In the genomic region with DNA sequence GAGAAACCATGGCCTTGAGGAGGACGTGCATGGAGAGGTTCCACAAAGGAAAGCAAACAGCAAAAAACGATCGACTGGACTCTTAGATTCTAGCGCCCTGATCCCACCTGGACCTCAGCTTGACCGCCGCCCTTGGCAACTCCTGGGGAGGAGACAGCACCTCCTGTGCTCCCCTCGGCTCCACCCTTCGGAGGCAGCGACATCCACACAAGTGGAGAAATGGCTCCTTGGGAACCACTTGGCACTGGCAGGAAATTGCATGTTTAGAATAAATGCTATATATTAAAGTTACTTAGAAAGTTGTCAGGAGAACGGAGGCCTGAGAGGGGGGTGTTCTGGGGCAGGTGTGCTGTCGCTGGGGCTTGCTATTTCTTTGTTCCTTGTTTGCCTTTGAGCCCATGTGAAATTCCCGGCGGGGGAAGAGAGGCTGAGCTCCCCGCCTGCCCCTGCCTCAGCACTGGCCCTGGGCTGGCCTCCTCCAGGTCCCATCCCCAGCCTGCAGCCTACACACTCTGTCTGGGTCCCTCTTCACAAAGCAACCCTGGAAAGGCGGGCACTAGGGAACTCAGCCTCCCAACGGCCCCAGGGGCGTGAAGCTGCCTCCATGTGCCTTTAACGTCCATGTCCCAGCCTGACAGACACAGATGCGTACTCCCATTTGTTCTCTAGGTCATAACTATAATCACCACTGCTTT, we compare ENCODE assay signal across 25 cellular contexts.
"Had no signal": no experiment of that assay in that cellular context is flagged by ENCODE, and none has a peak within 500 bp of the region (broad histone marks: within the 10 kb centered on the region; RNA-seq: fewer than 3 reads in every experiment).

No MANE protein-coding gene starts in this region.

- H3K4me3 ChIP-seq: cardiac muscle cell, SK-N-MC had no signal

- H3K27me3 ChIP-seq: brain microvascular endothelial cell, cardiac muscle cell had no signal

- DNase-seq: activated B cell treated with CpG ODN at 0.5 μM for 24 hours; activated CD4-positive, alpha-beta T cell treated with anti-CD3 and anti-CD28 coated beads for 1 hour; activated CD4-positive, alpha-beta T cell treated with anti-CD3 and anti-CD28 coated beads, Interleukin-2, amount 10 ng/mL, durations not matched to agents 24 days and 14 days; activated CD4-positive, alpha-beta T cell treated with anti-CD3 and anti-CD28 coated beads, Interleukin-2, amount 50 U/mL, for 48 hours; activated CD8-positive, alpha-beta memory T cell treated with anti-CD3 and anti-CD28 coated beads, Interleukin-2, amount 10 ng/mL, durations not matched to agents 7 days and 5 days; activated gamma-delta T cell treated with Interleukin-2 at 50 U/mL for 16 hours; activated naive CD4-positive, alpha-beta T cell treated with anti-CD3 and anti-CD28 coated beads, Interleukin-2, amount 10 ng/mL, durations not matched to agents 7 days and 5 days; activated naive CD8-positive, alpha-beta T cell treated with anti-CD3 and anti-CD28 coated beads for 36 hours; activated T-cell treated with anti-CD3 and anti-CD28 coated beads, Interleukin-2, amount 50 U/mL, for 24 hours; brain microvascular endothelial cell; MM.1S; NCI-H1105; NCI-H1436; NCI-H187 treated with DMSO at 0.1 percent for 48 hours; NCI-H2081 treated with DMSO at 0.1 percent for 48 hours; NCI-H345; NCI-H510A; NCI-H526 treated with DMSO at 0.1 percent for 48 hours; NCI-H82; T-cell; T-helper 2 cell; T1000 had no signal

- H3K27ac ChIP-seq: brain microvascular endothelial cell, cardiac muscle cell, SK-N-MC had no signal

- ATAC-seq: activated CD8-positive, alpha-beta memory T cell treated with anti-CD3 and anti-CD28 coated beads, Interleukin-2, amount 10 ng/mL, durations not matched to agents 7 days and 5 days; Right ventricle myocardium inferior; T-cell had no signal

- H3K36me3 ChIP-seq: brain microvascular endothelial cell, cardiac muscle cell had no signal
